8 cellular contexts compared by ENCODE assay signal in the genomic region with DNA sequence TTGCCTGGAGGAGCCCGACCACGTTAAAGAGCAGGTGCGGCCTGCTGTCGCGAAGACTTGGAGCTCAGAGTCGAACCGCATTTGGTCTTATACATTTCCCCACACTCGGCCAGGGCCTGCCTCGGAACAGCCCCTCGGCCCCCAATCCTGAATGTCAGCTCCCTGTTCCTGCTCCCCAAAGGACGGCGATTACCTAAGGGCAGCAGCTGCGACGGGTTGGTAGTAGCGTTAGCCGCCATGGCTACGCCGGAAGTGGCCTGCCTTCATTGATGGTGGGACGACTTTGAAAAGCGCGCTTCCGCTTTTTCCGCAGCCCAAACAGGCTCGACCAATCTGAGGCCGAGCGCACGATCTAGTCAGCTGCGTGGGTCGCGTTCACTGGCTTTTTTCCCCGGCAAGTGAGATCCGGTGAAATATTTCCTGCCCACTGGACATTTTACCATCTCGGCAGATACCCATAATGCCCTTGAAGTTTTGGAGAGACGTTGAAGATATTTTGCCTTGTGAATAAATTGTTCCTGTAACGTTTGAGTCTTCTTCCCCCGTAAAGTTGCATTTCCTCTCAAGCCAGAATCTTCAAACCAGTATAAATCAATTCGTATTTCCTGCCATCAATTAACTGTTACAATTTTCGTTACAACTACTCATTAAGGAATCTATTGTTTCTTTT. TPM values are rescaled to one million over a fixed set of nuclear protein-coding genes. Genes with fewer than 3 reads are reported as not detected.
DNase-seq lines count a peak whose midpoint lies in the region; TF ChIP-seq lines count a peak whose summit lies in the region.

A gene (minus strand): TSS at position 254 of the 670 bp plus-strand sequence. CDS start 15 bp downstream, at position 239.

- no peak within 1 kb of the TSS for H3T11ph ChIP-seq in H9 (ENCODE audit: low read length)

- H4K20me1 ChIP-seq in H9 (ENCODE audit: control insufficient read depth, insufficient read depth, insufficient read length), result no peaks in the 10 kb centered on the region

- no peak within 1 kb of the TSS for H2BK120ac ChIP-seq in H9 (ENCODE audit: low read depth, low read length, poor library complexity, severe bottlenecking)

- H2AFZ ChIP-seq in H9 (ENCODE audit: low read length), result peak within 1 kb of the TSS; percentile 89

- TF ChIP-seq CTCF in H9 (conservative IDR thresholded peaks at IDR 0.05) (no peak), foreskin fibroblast (IDR thresholded peaks at IDR 0.05; ENCODE audit: low read depth, low read length) (no peak), neural crest cell (conservative IDR thresholded peaks at IDR 0.05) (no peak)

- peak within 1 kb of the TSS; percentile 19 for H3K56ac ChIP-seq in H9 (ENCODE audit: insufficient read length, low read depth, low read length)

- H3K4me3 ChIP-seq in MG63, result peak within 1 kb of the TSS; percentile 71
- peak within 1 kb of the TSS; percentile 69 to 83 for H3K4me3 ChIP-seq in foreskin fibroblast (ENCODE audit: low read depth in 1 of 2, low read length in 2 of 2)
- H3K4me3 ChIP-seq in stomach smooth muscle (ENCODE audit: low read length in 2 of 2), result peak within 1 kb of the TSS; percentile 94 to 96

- WGBS in H9 (ENCODE audit: extremely low coverage, insufficient read length, low lambda C conversion rate), result no CpG with 5 or more reads among the region's 38 CpGs

- H3K4me1 Mint-ChIP-seq in H9, result peaks cover 7 to 12% of the 10 kb centered on the region in 2 experiments
- H3K4me1 Mint-ChIP-seq in neural crest cell, result peaks cover 21% of the 10 kb centered on the region

- H4K8ac ChIP-seq in H9 (replicated peaks; ENCODE audit: insufficient read length, low read depth, low read length), result no peak within 1 kb of the TSS

- H3K4me1 ChIP-seq in H9 (ENCODE audit: insufficient read depth, low read length) (no peaks in the 10 kb centered on the region), stomach smooth muscle (ENCODE audit: control insufficient read depth, insufficient read depth, low read length) (peaks cover 3% of the 10 kb centered on the region)

- no peak within 1 kb of the TSS for H2BK20ac ChIP-seq in H9 (ENCODE audit: low read depth, low read length, poor library complexity, severe bottlenecking)

- H3K23me2 ChIP-seq in H9 (ENCODE audit: insufficient read length, low read depth, low read length, poor library complexity, severe bottlenecking), result peaks cover 4% of the 10 kb centered on the region

- H3K27ac Mint-ChIP-seq in H9, result peak within 1 kb of the TSS; percentile 88 to 95 (median 94)
- peak within 1 kb of the TSS; percentile 96 for H3K27ac Mint-ChIP-seq in neural crest cell (ENCODE audit: unreplicated experiment)

- H3K27me3 Mint-ChIP-seq in H9 (ENCODE audit: low read depth), result no peaks in the 10 kb centered on the region
- H3K27me3 Mint-ChIP-seq in neural crest cell (ENCODE audit: low read depth), result no peaks in the 10 kb centered on the region

- H3K27me3 ChIP-seq in H9 (ENCODE audit: insufficient read depth, low read length) (no peaks in the 10 kb centered on the region), MG63 (no peaks in the 10 kb centered on the region), stomach smooth muscle (ENCODE audit: control insufficient read depth in 1 of 2, insufficient read depth in 2 of 2, low read length in 2 of 2) (no peaks in the 10 kb centered on the region)

- H3K14ac ChIP-seq in H9 (ENCODE audit: insufficient read depth, low read length), result peak within 1 kb of the TSS; percentile 71

- H3K4ac ChIP-seq in H9 (ENCODE audit: low read depth, low read length), result no peak within 1 kb of the TSS

- H3K27ac ChIP-seq in H9 (ENCODE audit: insufficient read length, low read depth, low read length), result peak within 1 kb of the TSS; percentile 8
- peak within 1 kb of the TSS; percentile 82 for H3K27ac ChIP-seq in stomach smooth muscle (ENCODE audit: low read length)

- peak within 1 kb of the TSS; percentile 90 for H3K18ac ChIP-seq in H9 (ENCODE audit: insufficient read length, low read depth, low read length)

- H2AK5ac ChIP-seq in H9 (ENCODE audit: insufficient read length, low read length), result no peak within 1 kb of the TSS

- no peak within 1 kb of the TSS for H2BK15ac ChIP-seq in H9 (ENCODE audit: low read depth, low read length)

- peak; percentile 95 for DNase-seq in ELF-1 (ENCODE audit: low read depth, low spot score)
- DNase-seq in H9, result peak; percentile 87
- peak; percentile 94 for DNase-seq in MG63
- peak; percentile 85 for DNase-seq in SHP77 treated with DMSO at 0.1 percent for 48 hours (lab: John Stamatoyannopoulos, UW)
- DNase-seq in activated effector memory CD4-positive, alpha-beta T cell treated with anti-CD3 and anti-CD28 coated beads, Interleukin-2, amount 50 U/mL, for 16 hours, result peak; percentile 97
- peak; percentile 91 to 97 for DNase-seq in foreskin fibroblast
- peak; percentile 80 for DNase-seq in neural crest cell (ENCODE audit: low read depth, low spot score)

- H3K9ac ChIP-seq in H9 (ENCODE audit: extremely low read depth, insufficient read length, low read length), result peak within 1 kb of the TSS; percentile 85
- peak within 1 kb of the TSS; percentile 78 to 90 for H3K9ac ChIP-seq in stomach smooth muscle (ENCODE audit: low read length in 2 of 2)

- H2BK5ac ChIP-seq in H9 (ENCODE audit: insufficient read length, low read length), result no peak within 1 kb of the TSS

- peak within 1 kb of the TSS; percentile 95 for H3K4me2 ChIP-seq in H9 (ENCODE audit: insufficient read depth, insufficient read length, low read length)

- H3K36me3 ChIP-seq in MG63 (peaks cover 23% of the 10 kb centered on the region), stomach smooth muscle (ENCODE audit: control insufficient read depth in 2 of 2, insufficient read depth in 2 of 2, low read length in 2 of 2) (peaks cover 2 to 7% of the 10 kb centered on the region in 2 donors)

- H3K79me1 ChIP-seq in H9 (ENCODE audit: insufficient read depth, low read depth, low read length, poor library complexity, severe bottlenecking), result no peaks in the 10 kb centered on the region

- no peaks in the 10 kb centered on the region; the same call in 1 of the 2 replicates for H3K79me2 ChIP-seq in H9 (ENCODE audit: insufficient read depth, low read length)

- H3K9me3 Mint-ChIP-seq in H9 (no peaks in the 10 kb centered on the region), neural crest cell (no peaks in the 10 kb centered on the region)

- H3K4me3 Mint-ChIP-seq in H9, result peak within 1 kb of the TSS; percentile 91 to 97
- peak within 1 kb of the TSS; percentile 92 for H3K4me3 Mint-ChIP-seq in neural crest cell

- no peak within 1 kb of the TSS for H4K91ac ChIP-seq in H9 (ENCODE audit: insufficient read length, low read depth, low read length)

- H3K9me3 ChIP-seq in H9 (ENCODE audit: control insufficient read depth, low read depth, low read length) (no peaks in the 10 kb centered on the region), MG63 (no peaks in the 10 kb centered on the region), stomach smooth muscle (ENCODE audit: control insufficient read depth in 2 of 2, low read length in 2 of 2) (no peaks in the 10 kb centered on the region)

- H4K5ac ChIP-seq in H9 (ENCODE audit: insufficient read length, low read depth, low read length), result peak within 1 kb of the TSS; percentile 41

- H3K36me3 Mint-ChIP-seq in H9 (ENCODE audit: insufficient read depth in 1 of 3, low read depth in 3 of 3) (peaks cover 9 to 28% (median 27%) of the 10 kb centered on the region in 3 experiments; a peak in 6 of 7 replicates), neural crest cell (ENCODE audit: low read depth) (peaks cover 8% of the 10 kb centered on the region)

- no peak within 1 kb of the TSS for H3K23ac ChIP-seq in H9 (ENCODE audit: insufficient read length, low read depth, low read length)

- H2BK12ac ChIP-seq in H9 (ENCODE audit: insufficient read length, low read depth, low read length), result no peak within 1 kb of the TSS

RNA-seq across cellular contexts. Expression of the gene that starts here (rescaled TPM):
- total RNA-seq in H9 (2021) (101 and 108 TPM in 2 replicates), neural crest cell (89.0 and 101 TPM in 2 replicates)
- 31.5 and 220 TPM in 2 replicates for total RNA-seq in MG63 (2014; rRNA removed; shearing (Covaris generic); ENCODE audit: low replicate concordance)

Comparison
In these comparisons a context has a peak if more than half of its experiments do, and no peak if none do; other contexts are left out.
1. Peak in every context shown above with its lines: DNase-seq, H3K4me3 ChIP-seq and H3K27ac ChIP-seq.